In the genomic region with DNA sequence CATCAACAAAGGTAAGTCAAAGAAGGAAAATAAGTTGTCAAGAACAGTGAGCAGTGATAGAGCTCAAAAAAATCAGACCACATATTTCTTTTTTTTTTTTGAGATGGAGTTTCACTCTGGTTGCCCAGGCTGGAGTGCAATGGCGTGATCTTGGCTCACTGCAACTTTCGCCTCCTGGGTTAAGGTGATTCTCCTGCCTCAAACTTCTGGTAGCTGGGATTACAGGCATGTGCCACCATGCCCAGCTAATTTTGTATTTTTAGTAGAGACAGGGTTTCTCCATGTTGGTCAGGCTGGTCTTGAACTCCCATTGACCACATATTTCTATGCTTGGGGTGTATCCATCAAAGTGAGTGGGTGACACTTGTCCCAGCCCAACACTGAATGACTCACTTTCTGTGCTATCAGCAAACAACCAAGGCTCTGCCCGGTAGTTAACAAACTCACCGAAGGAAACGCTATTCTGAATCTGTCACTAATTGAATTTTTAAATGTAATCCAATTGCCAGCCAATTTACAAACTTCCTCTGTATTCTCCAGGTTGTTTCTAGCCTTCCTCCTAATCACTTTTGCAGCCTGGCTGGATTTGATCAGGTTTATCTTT, we compare ENCODE assay signal across 12 cellular contexts. TPM values are rescaled to one million over a fixed set of nuclear protein-coding genes. Genes with fewer than 3 reads are reported as not detected.
DNase-seq lines count a peak whose midpoint lies in the region; ATAC-seq lines count a peak whose summit lies in the region.
"Had no signal": no experiment of that assay in that cellular context is flagged by ENCODE, and none has a peak within 500 bp of the region (broad histone marks: within the 10 kb centered on the region; RNA-seq: fewer than 3 reads in every experiment).

No MANE protein-coding gene starts in this region.

- H3K27me3 ChIP-seq in Karpas-422 (ENCODE audit: low read length) = no peaks in the 10 kb centered on the region; the same call in 1 of the 2 replicates

- H3K36me3 Mint-ChIP-seq in activated naive CD4-positive, alpha-beta T cell treated with anti-CD3 and anti-CD28 coated beads, Interleukin-2, amount 50 U/mL, for 72 hours = peaks cover 0 to 17% of the 10 kb centered on the region in 2 donors
- H3K36me3 Mint-ChIP-seq in activated T-helper 17 cell treated with anti-CD3 and anti-CD28 coated beads, Interleukin-2, amount 50 U/mL, for 72 hours (ENCODE audit: low read depth) = no peaks in the 10 kb centered on the region

- no peaks in the 10 kb centered on the region for H3K9me3 ChIP-seq in Karpas-422 (ENCODE audit: low read length)

- H3K36me3 ChIP-seq in Karpas-422 (ENCODE audit: insufficient read depth, low read length) = no peaks in the 10 kb centered on the region

- H3K27me3 Mint-ChIP-seq in activated T-helper 17 cell treated with anti-CD3 and anti-CD28 coated beads, Interleukin-2, amount 50 U/mL, for 72 hours = peaks cover 3% of the 10 kb centered on the region

- H3K9me3 Mint-ChIP-seq in activated naive CD4-positive, alpha-beta T cell treated with anti-CD3 and anti-CD28 coated beads, Interleukin-2, amount 50 U/mL, for 72 hours = peaks cover 4 to 24% of the 10 kb centered on the region in 2 donors
- H3K9me3 Mint-ChIP-seq in activated T-helper 17 cell treated with anti-CD3 and anti-CD28 coated beads, Interleukin-2, amount 50 U/mL, for 72 hours = peaks cover 5% of the 10 kb centered on the region

- H3K4me2 ChIP-seq in Karpas-422 (ENCODE audit: low read depth, low read length, poor library complexity, severe bottlenecking) = no peak overlapping the region

- H2AFZ ChIP-seq in Karpas-422 (ENCODE audit: low read length) = no peak overlapping the region

- peak overlapping the region; percentile 62 for H3K4me3 Mint-ChIP-seq in activated T-helper 17 cell treated with anti-CD3 and anti-CD28 coated beads, Interleukin-2, amount 50 U/mL, for 72 hours

- no peak for DNase-seq in activated naive CD4-positive, alpha-beta T cell treated with anti-CD3 and anti-CD28 coated beads, Interleukin-2, amount 50 U/mL, for 72 hours (ENCODE audit: low spot score in 2 of 2)
- no peak for DNase-seq in activated naive CD4-positive, alpha-beta T cell treated with anti-CD3 and anti-CD28 coated beads, Interleukin-2, amount 50 U/mL, for 16 hours
- no peak for DNase-seq in NCI-H345 (lab: John Stamatoyannopoulos, UW)
- no peak for DNase-seq in Karpas-422
- DNase-seq in DMS79 treated with DMSO at 0.1 percent for 48 hours (lab: John Stamatoyannopoulos, UW) = no peak
- DNase-seq: activated gamma-delta T cell treated with Interleukin-2 at 50 U/mL for 16 hours, left colon, NCI-H446, SW 1271 had no signal

- H3K79me2 ChIP-seq in Karpas-422 (ENCODE audit: low read length) = no peaks in the 10 kb centered on the region

- H4K20me1 ChIP-seq in Karpas-422 (ENCODE audit: insufficient read depth, low read depth, low read length) = no peaks in the 10 kb centered on the region

- H3K4me3 ChIP-seq in Karpas-422 (ENCODE audit: low read length) = no peak overlapping the region

- H3K27ac ChIP-seq in Karpas-422 (ENCODE audit: low read length) = no peak overlapping the region

- H3K9ac ChIP-seq in Karpas-422 (ENCODE audit: low read length) = no peak overlapping the region

- H3K9me2 ChIP-seq in Karpas-422 (replicated peaks; ENCODE audit: insufficient read depth, low read length) = no peaks in the 10 kb centered on the region

- peak overlapping the region in 1 of 2 donors; percentile 75 for H3K27ac Mint-ChIP-seq in activated naive CD4-positive, alpha-beta T cell treated with anti-CD3 and anti-CD28 coated beads, Interleukin-2, amount 50 U/mL, for 72 hours
- H3K27ac Mint-ChIP-seq in activated T-helper 17 cell treated with anti-CD3 and anti-CD28 coated beads, Interleukin-2, amount 50 U/mL, for 72 hours = peak overlapping the region; percentile 95

- ATAC-seq in activated naive CD4-positive, alpha-beta T cell treated with anti-CD3 and anti-CD28 coated beads, Interleukin-2, amount 50 U/mL, for 72 hours = peak; percentile 28 to 48
- ATAC-seq in HG02884 (IDR thresholded peaks at IDR 0.05; ENCODE audit: unreplicated experiment) = peak; percentile 55
- ATAC-seq in activated T-helper 17 cell treated with anti-CD3 and anti-CD28 coated beads, Interleukin-2, amount 50 U/mL, for 72 hours (replicated peaks) = peak; percentile 72
- no peak for ATAC-seq in HG03039 (IDR thresholded peaks at IDR 0.05; ENCODE audit: unreplicated experiment)
- ATAC-seq: left colon had no signal

- H3K4me1 Mint-ChIP-seq in activated T-helper 17 cell treated with anti-CD3 and anti-CD28 coated beads, Interleukin-2, amount 50 U/mL, for 72 hours = peaks cover 31% of the 10 kb centered on the region

- H3K4me1 ChIP-seq in Karpas-422 (ENCODE audit: low read length) = no peaks in the 10 kb centered on the region

RNA-seq across cellular contexts. Expression of a gene that starts 19.6 kb away (rescaled TPM):
- 10 to 100 TPM; 37.9 to 65.1 TPM for total RNA-seq in activated naive CD4-positive, alpha-beta T cell treated with anti-CD3 and anti-CD28 coated beads, Interleukin-2, amount 50 U/mL, for 72 hours
- 10 to 100 TPM; 35.8 to 40.1 TPM for total RNA-seq in activated T-helper 17 cell treated with anti-CD3 and anti-CD28 coated beads, Interleukin-2, amount 50 U/mL, for 72 hours
- 9.8 and 26.1 TPM in 2 replicates for total RNA-seq in Karpas-422 (2014; rRNA removed; shearing (Covaris generic); ENCODE audit: low replicate concordance)
